Comparison of ENCODE assay signal across 1 cellular context in the genomic region with DNA sequence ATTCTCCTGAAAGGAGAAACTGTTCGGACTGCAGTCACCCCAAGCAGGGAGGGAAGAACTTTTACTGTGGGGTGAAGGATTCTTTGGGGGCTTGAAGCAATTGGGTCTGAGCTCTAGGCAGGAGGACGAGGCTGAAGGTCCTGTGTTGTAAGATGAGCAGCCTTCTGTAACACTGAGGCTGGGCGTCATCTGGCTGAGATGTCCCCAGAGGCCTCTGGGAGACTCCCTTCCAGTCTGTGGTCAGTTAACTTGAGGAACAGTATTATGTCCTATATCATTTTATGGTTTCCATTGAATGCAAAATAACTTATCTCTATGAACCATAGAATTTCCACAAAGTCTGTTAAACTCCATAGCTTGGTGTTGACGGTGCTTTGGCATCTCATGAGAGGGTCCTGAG.
TF ChIP-seq lines count a peak whose summit lies in the region.

No MANE protein-coding gene starts in this region.

TF ChIP-seq in K562, 482 proteins besides CTCF, POLR2A, EP300 and RAD21:
- no peak for TF ChIP-seq SMC3 (conservative IDR thresholded peaks at IDR 0.05; ENCODE audit: insufficient read depth, low read depth, low read length)
- TF ChIP-seq EWSR1 (IDR thresholded peaks at IDR 0.05; ENCODE audit: borderline replicate concordance, low read depth, partially characterized antibody): no peak
- no peak for TF ChIP-seq NBN (IDR thresholded peaks at IDR 0.05; ENCODE audit: low read depth)
- TF ChIP-seq PBX2 (CRISPR knock-in tag; IDR thresholded peaks at IDR 0.05; ENCODE audit: low read depth): no peak
- no peak for TF ChIP-seq PBX2 (tag; conservative IDR thresholded peaks at IDR 0.05; ENCODE audit: low read depth)
- TF ChIP-seq, protein P1, sequence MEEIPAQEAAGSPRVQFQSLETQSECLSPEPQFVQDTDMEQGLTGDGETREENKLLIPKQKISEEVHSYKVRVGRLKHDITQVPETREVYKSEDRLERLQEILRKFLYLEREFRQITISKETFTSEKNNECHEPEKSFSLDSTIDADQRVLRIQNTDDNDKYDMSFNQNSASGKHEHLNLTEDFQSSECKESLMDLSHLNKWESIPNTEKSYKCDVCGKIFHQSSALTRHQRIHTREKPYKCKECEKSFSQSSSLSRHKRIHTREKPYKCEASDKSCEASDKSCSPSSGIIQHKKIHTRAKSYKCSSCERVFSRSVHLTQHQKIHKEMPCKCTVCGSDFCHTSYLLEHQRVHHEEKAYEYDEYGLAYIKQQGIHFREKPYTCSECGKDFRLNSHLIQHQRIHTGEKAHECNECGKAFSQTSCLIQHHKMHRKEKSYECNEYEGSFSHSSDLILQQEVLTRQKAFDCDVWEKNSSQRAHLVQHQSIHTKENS (CRISPR knock-in tag; IDR thresholded peaks at IDR 0.05): no peak
- TF ChIP-seq GABPB2 (CRISPR knock-in tag; conservative IDR thresholded peaks at IDR 0.05): no peak
- TF ChIP-seq ZNF444 (CRISPR knock-in tag; IDR thresholded peaks at IDR 0.05): no peak
- TF ChIP-seq, protein P2, sequence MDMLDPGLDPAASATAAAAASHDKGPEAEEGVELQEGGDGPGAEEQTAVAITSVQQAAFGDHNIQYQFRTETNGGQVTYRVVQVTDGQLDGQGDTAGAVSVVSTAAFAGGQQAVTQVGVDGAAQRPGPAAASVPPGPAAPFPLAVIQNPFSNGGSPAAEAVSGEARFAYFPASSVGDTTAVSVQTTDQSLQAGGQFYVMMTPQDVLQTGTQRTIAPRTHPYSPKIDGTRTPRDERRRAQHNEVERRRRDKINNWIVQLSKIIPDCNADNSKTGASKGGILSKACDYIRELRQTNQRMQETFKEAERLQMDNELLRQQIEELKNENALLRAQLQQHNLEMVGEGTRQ (CRISPR knock-in tag; IDR thresholded peaks at IDR 0.05): no peak
- no peak for TF ChIP-seq L3MBTL2 (IDR thresholded peaks at IDR 0.05)
- no peak for TF ChIP-seq THAP12 (CRISPR knock-in tag; IDR thresholded peaks at IDR 0.05)
- no peak for TF ChIP-seq SRF (CRISPR knock-in tag; IDR thresholded peaks at IDR 0.05)
- TF ChIP-seq SIX5 (IDR thresholded peaks at IDR 0.05; ENCODE audit: borderline replicate concordance in 1 of 2, insufficient read depth in 1 of 2, low read depth in 1 of 2, low read length in 2 of 2): no peak
- TF ChIP-seq ZNF77 (CRISPR knock-in tag; IDR thresholded peaks at IDR 0.05): no peak
- no peak for TF ChIP-seq SREBF1 (IDR thresholded peaks at IDR 0.05; ENCODE audit: borderline replicate concordance, low read depth, low read length)
- TF ChIP-seq DDX20 (tag; IDR thresholded peaks at IDR 0.05; ENCODE audit: low read depth): no peak
- TF ChIP-seq ZNF76 (CRISPR knock-in tag; IDR thresholded peaks at IDR 0.05; ENCODE audit: borderline replicate concordance): no peak
- TF ChIP-seq TCFL5 (CRISPR knock-in tag; conservative IDR thresholded peaks at IDR 0.05): no peak
- no peak for TF ChIP-seq PTRF (tag; IDR thresholded peaks at IDR 0.05)
- TF ChIP-seq SRSF3 (IDR thresholded peaks at IDR 0.05; ENCODE audit: insufficient read depth, low read length): no peak
- TF ChIP-seq ZFP36 (IDR thresholded peaks at IDR 0.05; ENCODE audit: low read depth, low read length, partially characterized antibody): no peak
